In genomic region chr18:48806551-48807261, GRCh38 we compare ENCODE assay signal across 7 cellular contexts.
DNase-seq lines count a peak whose midpoint lies in the region; ATAC-seq and TF ChIP-seq lines count a peak whose summit lies in the region.

No MANE protein-coding gene starts in this region.

- no peak overlapping the region for H3K4me3 ChIP-seq in OCI-LY7 (ENCODE audit: low read depth, low read length, poor library complexity, severe bottlenecking)
- H3K4me3 ChIP-seq in hepatocyte: no peak overlapping the region
- H3K4me3 ChIP-seq in thyroid gland (replicated peaks in 1 of 3): no peak overlapping the region

- POLR2A ChIA-PET in OCI-LY7 (lab: Charles Lee): interaction anchor here (1.5 kb wide), 1 partner anchor 20 kb away, joined by 3 read pairs; no protein-coding TSS in a partner anchor

- H3K9me2 ChIP-seq in OCI-LY7 (ENCODE audit: insufficient read depth, low read length) (no peaks in the 10 kb centered on the region), hepatocyte (replicated peaks; ENCODE audit: insufficient read depth) (no peaks in the 10 kb centered on the region)

- H3K4me3 Mint-ChIP-seq in activated naive CD8-positive, alpha-beta T cell treated with anti-CD3 and anti-CD28 coated beads for 36 hours: no peak overlapping the region

- H3K4me1 ChIP-seq in OCI-LY7 (ENCODE audit: insufficient read depth, low read length, poor library complexity, severe bottlenecking) (peaks cover 33% of the 10 kb centered on the region), hepatocyte (ENCODE audit: insufficient read depth) (peaks cover 13% of the 10 kb centered on the region), thyroid gland (peaks cover 31 to 53% of the 10 kb centered on the region in 2 donors)

- H3K36me3 ChIP-seq in OCI-LY7 (ENCODE audit: insufficient read depth, low read length) (no peaks in the 10 kb centered on the region), hepatocyte (replicated peaks; ENCODE audit: insufficient read depth, low read depth) (no peaks in the 10 kb centered on the region), thyroid gland (no peaks in the 10 kb centered on the region)

- peak overlapping the region; percentile 58 for H3K4me2 ChIP-seq in OCI-LY7 (ENCODE audit: low read length)
- no peak overlapping the region for H3K4me2 ChIP-seq in hepatocyte

- intact Hi-C loops in OCI-LY7 (cut with micrococcal nuclease; ENCODE audit: unreplicated experiment): no loop called here
- intact Hi-C loops in thyroid gland (cut with DNase I): no loop called here

- no peak for TF ChIP-seq CTCF in OCI-LY7 (conservative IDR thresholded peaks at IDR 0.05; ENCODE audit: low read length)
- no peak for TF ChIP-seq CTCF in hepatocyte (IDR thresholded peaks at IDR 0.05; ENCODE audit: poor library complexity)
- TF ChIP-seq CTCF in thyroid gland (IDR thresholded peaks at IDR 0.05): no peak

- no peaks in the 10 kb centered on the region for H3K27me3 Mint-ChIP-seq in activated naive CD8-positive, alpha-beta T cell treated with anti-CD3 and anti-CD28 coated beads for 36 hours

- H3K9me3 ChIP-seq in OCI-LY7 (ENCODE audit: low read length) (no peaks in the 10 kb centered on the region), hepatocyte (ENCODE audit: low read depth) (no peaks in the 10 kb centered on the region), thyroid gland (no peaks in the 10 kb centered on the region)

- peak in 1 of 2 donors; percentile 20 for TF ChIP-seq POLR2A in thyroid gland (IDR thresholded peaks at IDR 0.05)

- 69% methylated on average over 10 of the region's 11 CpGs for WGBS in hepatocyte (ENCODE audit: low lambda C conversion rate, missing lambda C conversion rate)
- 67 to 77% methylated on average over 10 to 11 of the region's 11 CpGs for WGBS in thyroid gland, 2 donors

- H3K27ac Mint-ChIP-seq in activated naive CD8-positive, alpha-beta T cell treated with anti-CD3 and anti-CD28 coated beads for 36 hours: peak overlapping the region; percentile 80

- CTCF ChIA-PET in OCI-LY7 (lab: Charles Lee; ENCODE audit: unreplicated experiment): no interaction called here

- H4K20me1 ChIP-seq in OCI-LY7 (ENCODE audit: insufficient read depth, low read length) (no peaks in the 10 kb centered on the region), hepatocyte (ENCODE audit: insufficient read depth, poor library complexity, severe bottlenecking) (no peaks in the 10 kb centered on the region)

- peaks cover 9% of the 10 kb centered on the region for H3K36me3 Mint-ChIP-seq in activated naive CD8-positive, alpha-beta T cell treated with anti-CD3 and anti-CD28 coated beads for 36 hours

- H3K27me3 ChIP-seq in hepatocyte: no peaks in the 10 kb centered on the region
- H3K27me3 ChIP-seq in thyroid gland: no peaks in the 10 kb centered on the region

- no TSS peak for BruUV-seq in OCI-LY7 (replicated peaks; lab: Mats Ljungman, UMichigan)

- no peak for ATAC-seq in GM18907 (IDR thresholded peaks at IDR 0.05; ENCODE audit: unreplicated experiment)
- ATAC-seq in GM21367 (IDR thresholded peaks at IDR 0.05; ENCODE audit: unreplicated experiment): no peak

- H3K27ac ChIP-seq in OCI-LY7 (ENCODE audit: low read depth, low read length, poor library complexity, severe bottlenecking): no peak overlapping the region
- peak overlapping the region; percentile 18 for H3K27ac ChIP-seq in hepatocyte
- H3K27ac ChIP-seq in thyroid gland: peak overlapping the region; percentile 36 to 66 (median 50)

- H3K9me3 Mint-ChIP-seq in activated naive CD8-positive, alpha-beta T cell treated with anti-CD3 and anti-CD28 coated beads for 36 hours: no peaks in the 10 kb centered on the region

- H3K79me2 ChIP-seq in OCI-LY7 (ENCODE audit: insufficient read depth, low read depth, low read length) (no peaks in the 10 kb centered on the region), hepatocyte (no peaks in the 10 kb centered on the region)

- peaks cover 54% of the 10 kb centered on the region for H3K4me1 Mint-ChIP-seq in activated naive CD8-positive, alpha-beta T cell treated with anti-CD3 and anti-CD28 coated beads for 36 hours

- no peak for DNase-seq in OCI-LY7 (ENCODE audit: low spot score)
- peak; percentile 35 for DNase-seq in activated naive CD8-positive, alpha-beta T cell treated with anti-CD3 and anti-CD28 coated beads for 36 hours
- no peak for DNase-seq in hepatocyte (ENCODE audit: low spot score)
- DNase-seq in thyroid gland: peak; percentile 63 to 76
- DNase-seq in stimulated activated CD4-positive, alpha-beta T cell treated with anti-CD3 and anti-CD28 coated beads, Interleukin-15, amount 100 ng/mL, for 24 hours: no peak

- peak overlapping the region; percentile 91 for H2AFZ ChIP-seq in OCI-LY7 (ENCODE audit: low read length)
- no peak overlapping the region for H2AFZ ChIP-seq in hepatocyte

Comparison
In these comparisons a context has a peak if more than half of its experiments do, and no peak if none do; other contexts are left out.
1. DNase-seq: peak in activated naive CD8-positive, alpha-beta T cell treated with anti-CD3 and anti-CD28 coated beads for 36 hours (single experiment) and thyroid gland (2 of 2); none in OCI-LY7 (single experiment), hepatocyte (single experiment) and stimulated activated CD4-positive, alpha-beta T cell treated with anti-CD3 and anti-CD28 coated beads, Interleukin-15, amount 100 ng/mL, for 24 hours (single experiment).